9 cellular contexts compared by ENCODE assay signal in genomic region chr22:31078389-31078788, GRCh38. TPM values are rescaled to one million over a fixed set of nuclear protein-coding genes. Genes with fewer than 3 reads are reported as not detected.
DNase-seq lines count a peak whose midpoint lies in the region; ATAC-seq and TF ChIP-seq lines count a peak whose summit lies in the region.
"Not testable (repeated sequence)": the region's sequence is repeated elsewhere in the genome, so short reads cannot be mapped to it uniquely, and the experiment has no call there.
"Had no signal": no experiment of that assay in that cellular context is flagged by ENCODE, and none has a peak within 500 bp of the region (broad histone marks: within the 10 kb centered on the region; RNA-seq: fewer than 3 reads in every experiment).

No MANE protein-coding gene starts in this region.

- DNase-seq in ACHN: peak; percentile 21
- DNase-seq in Daoy (ENCODE audit: low read depth): peak; percentile 28
- peak; percentile 30 for DNase-seq in HuH-7 (ENCODE audit: low spot score)
- DNase-seq in SK-N-SH, stomach: not testable (repeated sequence)
- peak; percentile 60 for DNase-seq in colonic mucosa
- peak; percentile 28 for DNase-seq in fibroblast of villous mesenchyme (ENCODE audit: low read depth)
- DNase-seq in mucosa of descending colon: peak in 2 of 3 donors; percentile 66 to 71

- H3F3A ChIP-seq in SK-N-SH (replicated peaks; ENCODE audit: insufficient read depth): not testable (repeated sequence)

- peaks cover 21% of the 10 kb centered on the region for H3K79me2 ChIP-seq in SK-N-SH (ENCODE audit: insufficient read depth)

- H3K27ac ChIP-seq in SK-N-SH (ENCODE audit: low read depth in 2 of 2, low read length in 1 of 2): not testable (repeated sequence)
- peak overlapping the region; percentile 86 for H3K27ac ChIP-seq in colonic mucosa
- H3K27ac ChIP-seq in stomach: peak overlapping the region in 3 of 5 donors; percentile 52 to 96 (median 95)

- not testable (repeated sequence) for H3K9me3 ChIP-seq in SK-N-SH, colonic mucosa, mucosa of descending colon, stomach

- H3K9ac ChIP-seq in SK-N-SH; colonic mucosa (ENCODE audit: low read depth in 2 of 2, low read length in 2 of 2): not testable (repeated sequence)

- not testable (repeated sequence) for H3K36me3 ChIP-seq in SK-N-SH (replicated peaks in 1 of 2; ENCODE audit: control insufficient read depth in 1 of 2, insufficient read depth in 2 of 2, low read length in 1 of 2); colonic mucosa; mucosa of descending colon (ENCODE audit: low read depth); stomach

- not testable (repeated sequence) for H3K4me3 ChIP-seq in SK-N-SH (ENCODE audit: low read depth in 2 of 2, low read length in 1 of 2); colonic mucosa; fibroblast of villous mesenchyme (ENCODE audit: low read depth, low read length); mucosa of descending colon; stomach

- POLR2A ChIA-PET in SK-N-SH (lab: Yijun Ruan, JAX): not testable (repeated sequence)

- TF ChIP-seq CTCF in SK-N-SH (IDR thresholded peaks at IDR 0.05); colonic mucosa (IDR thresholded peaks at IDR 0.05); fibroblast of villous mesenchyme (IDR thresholded peaks at IDR 0.05; ENCODE audit: insufficient read depth, low read depth, low read length); mucosa of descending colon (IDR thresholded peaks at IDR 0.05); stomach (IDR thresholded peaks at IDR 0.05): not testable (repeated sequence)

- not testable (repeated sequence) for H3K27me3 ChIP-seq in SK-N-SH (ENCODE audit: insufficient read depth); colonic mucosa; stomach

- 85% methylated on average over 2 of the region's 2 CpGs for WGBS in SK-N-SH (ENCODE audit: low lambda C conversion rate)
- WGBS in stomach, 5 donors: 78 to 95% (median 88%) methylated on average over 2 of the region's 2 CpGs

- CTCF ChIA-PET in SK-N-SH (lab: Yijun Ruan, JAX): interaction anchor here (1.3 kb wide), 1 partner anchor 12 kb away, joined by 4 read pairs; no protein-coding TSS in a partner anchor

- not testable (repeated sequence) for H3K4me2 ChIP-seq in SK-N-SH

- H3K9me2 ChIP-seq in SK-N-SH: not testable (repeated sequence)

- not testable (repeated sequence) for TF ChIP-seq POLR2A in stomach (IDR thresholded peaks at IDR 0.05)

- not testable (repeated sequence) for H4K20me1 ChIP-seq in SK-N-SH (ENCODE audit: insufficient read depth)

- in situ Hi-C loops in ACHN (cut with HindIII; ENCODE audit: low pct_ligation_motif_present, low pct_unique_long_range_greater_than_20kb, low sequenced_read_pairs): not testable (repeated sequence)

- intact Hi-C loops in colonic mucosa (cut with DNase I); mucosa of descending colon (cut with DNase I, micrococcal nuclease); stomach (cut with DNase I; ENCODE audit: low total_unique reads): not testable (repeated sequence)

- TF ChIP-seq RAD21 in SK-N-SH (IDR thresholded peaks at IDR 0.05; ENCODE audit: low read length): not testable (repeated sequence)

- peak overlapping the region; percentile 65; the same call in 1 of the 2 replicates for H2AFZ ChIP-seq in SK-N-SH (ENCODE audit: low read depth)

- not testable (repeated sequence) for TF ChIP-seq EP300 in SK-N-SH (IDR thresholded peaks at IDR 0.05; ENCODE audit: borderline replicate concordance in 1 of 2, low read depth in 1 of 2, low read length in 1 of 2); stomach (IDR thresholded peaks at IDR 0.05)

- H3K4me1 ChIP-seq in SK-N-SH (ENCODE audit: control insufficient read depth in 1 of 2, insufficient read depth in 2 of 2, low read depth in 1 of 2, low read length in 1 of 2) (peaks cover 12 to 23% of the 10 kb centered on the region in 2 experiments; a peak in 2 of 4 replicates), colonic mucosa (peaks cover 15% of the 10 kb centered on the region), mucosa of descending colon (ENCODE audit: low read depth) (peaks cover 36% of the 10 kb centered on the region), stomach (peaks cover 18 to 48% (median 38%) of the 10 kb centered on the region in 4 donors)

- ATAC-seq in mucosa of descending colon: peak; percentile 18

RNA-seq across cellular contexts. Expression of gene SMTN, which starts 2.7 kb away (rescaled TPM):
- total RNA-seq in Daoy (2014; rRNA removed; shearing (Covaris generic)): 163 and 173 TPM in 2 replicates
- polyA plus RNA-seq in SK-N-SH (2012; rRNA removed): 12.5 and 30.4 TPM in 2 replicates
- 9.1 and 14.9 TPM in 2 replicates for polyA plus RNA-seq in SK-N-SH (2012; cell fraction: cytosol; rRNA removed)
- polyA plus RNA-seq in SK-N-SH (2012; cell fraction: nucleus; rRNA removed): 70.2 and 73.7 TPM in 2 replicates
- 100 to 1,000 TPM; 152 to 159 TPM for total RNA-seq in colonic mucosa
- 75.7 and 94.1 TPM in 2 replicates for total RNA-seq in fibroblast of villous mesenchyme
- total RNA-seq in mucosa of descending colon: 100 to 1,000 TPM in 2 of 3 donors, 10 to 100 TPM in 1; 63.6 to 799 (median 104) TPM
- 100 to 1,000 TPM; 120 to 607 (median 406) TPM for total RNA-seq in stomach
- 100 to 1,000 TPM in 1 of 3 donors, 10 to 100 TPM in 2; 51.5 to 424 (median 78.5) TPM for polyA plus RNA-seq in stomach

RNA-seq across cellular contexts. Expression of gene SELENOM, which starts 29.0 kb away (rescaled TPM):
- 2.6 and 8.1 TPM in 2 replicates for total RNA-seq in Daoy (2014; rRNA removed; shearing (Covaris generic))
- polyA plus RNA-seq in SK-N-SH (2012; rRNA removed) (97.1 and 117 TPM in 2 replicates), stomach (100 to 1,000 TPM; 243 to 454 (median 300) TPM)
- 55.2 and 84.3 TPM in 2 replicates for polyA plus RNA-seq in SK-N-SH (2012; cell fraction: cytosol; rRNA removed)
- 81.0 and 129 TPM in 2 replicates for polyA plus RNA-seq in SK-N-SH (2012; cell fraction: nucleus; rRNA removed)
- total RNA-seq in colonic mucosa (10 to 100 TPM; 27.1 to 61.7 TPM), fibroblast of villous mesenchyme (152 and 155 TPM in 2 replicates), mucosa of descending colon (100 to 1,000 TPM in 1 of 3 donors, 10 to 100 TPM in 2; 22.3 to 286 (median 83.4) TPM), stomach (1,000 to 10,000 TPM in 1 of 5 donors, 100 to 1,000 TPM in 3, 10 to 100 TPM in 1; 59.8 to 1,443 (median 573) TPM)

RNA-seq across cellular contexts. Expression of gene INPP5J, which starts 44.4 kb away (rescaled TPM):
- 0.80 and 1.3 TPM in 2 replicates for total RNA-seq in Daoy (2014; rRNA removed; shearing (Covaris generic))
- polyA plus RNA-seq in SK-N-SH (2012; rRNA removed) (3.2 TPM in 2 replicates), stomach (1 to 10 TPM; 5.5 to 9.5 (median 7.5) TPM)
- polyA plus RNA-seq in SK-N-SH (2012; cell fraction: cytosol; rRNA removed): 0.73 and 1.2 TPM in 2 replicates
- polyA plus RNA-seq in SK-N-SH (2012; cell fraction: nucleus; rRNA removed): 14.7 and 18.9 TPM in 2 replicates
- total RNA-seq in colonic mucosa (10 to 100 TPM; 18.3 to 18.4 TPM), fibroblast of villous mesenchyme (0.43 and 0.97 TPM in 2 replicates), mucosa of descending colon (10 to 100 TPM; 21.3 to 44.0 (median 24.1) TPM), stomach (10 to 100 TPM in 2 of 5 donors, 1 to 10 TPM in 3; 1.8 to 34.4 (median 9.6) TPM)
- polyA plus RNA-seq: IgD-negative memory B cell had no signal
